Comparison of ENCODE assay signal across 11 cellular contexts in genomic region chr17:66548659-66549311, GRCh38.
DNase-seq lines count a peak whose midpoint lies in the region; ATAC-seq, FAIRE-seq and TF ChIP-seq lines count a peak whose summit lies in the region.
"Had no signal": no experiment of that assay in that cellular context is flagged by ENCODE, and none has a peak within 500 bp of the region (broad histone marks: within the 10 kb centered on the region; RNA-seq: fewer than 3 reads in every experiment).

No MANE protein-coding gene starts in this region.

- 88% methylated on average over 14 of the region's 14 CpGs for WGBS in A549 (ENCODE audit: missing lambda C conversion rate)
- 91 to 92% methylated on average over 12 to 14 of the region's 14 CpGs for WGBS in GM23248 (ENCODE audit: low coverage in 1 of 2, low lambda C conversion rate in 2 of 2, missing lambda C conversion rate in 2 of 2), 2 experiments

- no peak overlapping the region for H2AFZ ChIP-seq in GM23248
- H2AFZ ChIP-seq in MM.1S (ENCODE audit: low read length), result no peak overlapping the region

- TF ChIP-seq RAD21 in A549 (conservative IDR thresholded peaks at IDR 0.05 in 1 of 2, IDR thresholded peaks at IDR 0.05 in 1 of 2), result no peak

- H3K27ac Mint-ChIP-seq in activated CD4-positive, alpha-beta memory T cell treated with anti-CD3 and anti-CD28 coated beads for 36 hours, result peak overlapping the region; percentile 88

- H3K4me3 ChIP-seq in A549 (no peak overlapping the region), GM23248 (no peak overlapping the region), MM.1S (ENCODE audit: low read length) (no peak overlapping the region)

- intact Hi-C loops in activated CD4-positive, alpha-beta memory T cell treated with anti-CD3 and anti-CD28 coated beads for 36 hours (cut with micrococcal nuclease), result loop anchor here (2.0 to 10.0 kb wide), 3 partner anchors 18 to 236 kb away; no protein-coding TSS in a partner anchor

- no peaks in the 10 kb centered on the region for H3K27me3 Mint-ChIP-seq in activated CD4-positive, alpha-beta memory T cell treated with anti-CD3 and anti-CD28 coated beads for 36 hours

- H3K9me3 ChIP-seq in A549 (peaks cover 10% of the 10 kb centered on the region; the same call in 1 of the 3 replicates), GM23248 (ENCODE audit: low read depth) (no peaks in the 10 kb centered on the region), MM.1S (replicated peaks; ENCODE audit: insufficient read depth, low read length) (no peaks in the 10 kb centered on the region)

- DNase-seq in A549 (ENCODE audit: low read depth in 1 of 2, low spot score in 1 of 2) (no peak), GM23248 (peak; percentile 34), iris pigment epithelial cell (ENCODE audit: low read depth) (peak; percentile 71), hippocampal formation (lab: John Stamatoyannopoulos, UW) (no peak), MM.1S (no peak), NCI-H2171 treated with DMSO at 0.1 percent for 48 hours (lab: John Stamatoyannopoulos, UW) (no peak)
- no peak for DNase-seq in activated CD4-positive, alpha-beta memory T cell treated with anti-CD3 and anti-CD28 coated beads for 36 hours
- DNase-seq: C1 segment of cervical spinal cord, cerebellar nuclear complex had no signal

- TF ChIP-seq EP300 in A549 (IDR thresholded peaks at IDR 0.05), result no peak

- H3K4me1 Mint-ChIP-seq in activated CD4-positive, alpha-beta memory T cell treated with anti-CD3 and anti-CD28 coated beads for 36 hours (ENCODE audit: low read depth), result peaks cover 59% of the 10 kb centered on the region

- H4K20me1 ChIP-seq in GM23248 (ENCODE audit: insufficient read depth), result no peaks in the 10 kb centered on the region
- no peaks in the 10 kb centered on the region for H4K20me1 ChIP-seq in MM.1S (ENCODE audit: insufficient read depth, low read length)

- peak overlapping the region; percentile 61 to 83 for H3K27ac ChIP-seq in A549
- peak overlapping the region; percentile 83 for H3K27ac ChIP-seq in GM23248
- H3K27ac ChIP-seq in MM.1S (ENCODE audit: low read length), result no peak overlapping the region

- H3K36me3 Mint-ChIP-seq in activated CD4-positive, alpha-beta memory T cell treated with anti-CD3 and anti-CD28 coated beads for 36 hours, result peaks cover 24% of the 10 kb centered on the region

- POLR2A ChIA-PET in A549 (lab: Yijun Ruan, JAX), result interaction anchor here (0.6 to 1.1 kb wide), 2 partner anchors 9 to 247 kb away, joined by 3 to 4 read pairs; no protein-coding TSS in a partner anchor
- POLR2A ChIA-PET in activated CD4-positive, alpha-beta memory T cell treated with anti-CD3 and anti-CD28 coated beads for 36 hours (lab: Charles Lee), result interaction anchor here (0.6 to 1.4 kb wide), 5 partner anchors 8 to 128 kb away, joined by 3 to 4 read pairs (median 3); no protein-coding TSS in a partner anchor

- no peak for FAIRE-seq in A549 (lab: Jason Lieb, UNC)
- FAIRE-seq: keratinocyte had no signal

- no peak for TF ChIP-seq CTCF in A549 (IDR thresholded peaks at IDR 0.05)
- TF ChIP-seq CTCF in MM.1S (IDR thresholded peaks at IDR 0.05; ENCODE audit: low read length), result no peak

- no peaks in the 10 kb centered on the region for H3K27me3 ChIP-seq in GM23248 (replicated peaks; ENCODE audit: insufficient read depth)
- no peaks in the 10 kb centered on the region for H3K27me3 ChIP-seq in MM.1S (replicated peaks; ENCODE audit: insufficient read depth, low read length)

- no peak for TF ChIP-seq POLR2A in A549 (IDR thresholded peaks at IDR 0.05; ENCODE audit: low read length)

- no peaks in the 10 kb centered on the region for H3K9me2 ChIP-seq in GM23248 (ENCODE audit: insufficient read depth)
- H3K9me2 ChIP-seq in MM.1S (replicated peaks; ENCODE audit: insufficient read depth, low read length), result no peaks in the 10 kb centered on the region

- in situ Hi-C loops in GM23248 (cut with MboI), result no loop called here

- no peak overlapping the region for H3K4me3 Mint-ChIP-seq in activated CD4-positive, alpha-beta memory T cell treated with anti-CD3 and anti-CD28 coated beads for 36 hours

- peaks cover 69% of the 10 kb centered on the region for H3K79me2 ChIP-seq in GM23248 (ENCODE audit: insufficient read depth)
- no peaks in the 10 kb centered on the region for H3K79me2 ChIP-seq in MM.1S (ENCODE audit: low read length)

- peak overlapping the region; percentile 51 for H3K9ac ChIP-seq in GM23248
- no peak overlapping the region for H3K9ac ChIP-seq in MM.1S (ENCODE audit: low read length)

- ATAC-seq in A549 (peak in 1 of 2 experiments; percentile 32; a peak in 3 of 6 replicates), HG03025 (IDR thresholded peaks at IDR 0.05; ENCODE audit: low FRiP score, unreplicated experiment) (no peak)

- H3F3A ChIP-seq in GM23248 (ENCODE audit: insufficient read depth) (peaks cover 61% of the 10 kb centered on the region), MM.1S (ENCODE audit: insufficient read depth, low read length) (no peaks in the 10 kb centered on the region)

- H3K4me2 ChIP-seq in A549 (peak overlapping the region; percentile 74), GM23248 (ENCODE audit: unreplicated experiment) (peak overlapping the region; percentile 70), MM.1S (ENCODE audit: low read depth, low read length) (no peak overlapping the region)

- CTCF ChIA-PET in A549 (lab: Yijun Ruan, JAX), result interaction anchor here (0.6 to 1.9 kb wide), 10 partner anchors 10 to 294 kb away, joined by 3 to 8 read pairs (median 4); no protein-coding TSS in a partner anchor
- CTCF ChIA-PET in activated CD4-positive, alpha-beta memory T cell treated with anti-CD3 and anti-CD28 coated beads for 36 hours (lab: Charles Lee), result interaction anchor here (0.7 to 2.2 kb wide), 5 partner anchors 18 to 348 kb away, joined by 3 to 7 read pairs (median 3); no protein-coding TSS in a partner anchor

- H3K4me1 ChIP-seq in A549 (peaks cover 64% of the 10 kb centered on the region), GM23248 (ENCODE audit: insufficient read depth) (peaks cover 56% of the 10 kb centered on the region), MM.1S (ENCODE audit: low read length) (no peaks in the 10 kb centered on the region)

- H3K9me3 Mint-ChIP-seq in activated CD4-positive, alpha-beta memory T cell treated with anti-CD3 and anti-CD28 coated beads for 36 hours, result peaks cover 12% of the 10 kb centered on the region

- H3K36me3 ChIP-seq in GM23248 (ENCODE audit: low read depth) (no peaks in the 10 kb centered on the region), MM.1S (replicated peaks; ENCODE audit: insufficient read depth, low read length) (no peaks in the 10 kb centered on the region)

TF ChIP-seq in A549, 52 proteins besides CTCF, POLR2A, EP300 and RAD21:
- TF ChIP-seq CEBPB (IDR thresholded peaks at IDR 0.05) (peak; percentile 46 to 88; a peak in 3 of 4 replicates), KDM1A (IDR thresholded peaks at IDR 0.05; ENCODE audit: low read depth) (no peak), BHLHE40 (IDR thresholded peaks at IDR 0.05; ENCODE audit: low read depth, low read length) (no peak), MAX (IDR thresholded peaks at IDR 0.05) (0 out of 2 replicates have a peak, but pooled peaks have one; percentile 8), RARB (CRISPR knock-in tag; IDR thresholded peaks at IDR 0.05) (no peak), CBX2 (IDR thresholded peaks at IDR 0.05; ENCODE audit: borderline replicate concordance, low read depth) (no peak), CBX8 (IDR thresholded peaks at IDR 0.05) (no peak)
- TF ChIP-seq, protein P1, sequence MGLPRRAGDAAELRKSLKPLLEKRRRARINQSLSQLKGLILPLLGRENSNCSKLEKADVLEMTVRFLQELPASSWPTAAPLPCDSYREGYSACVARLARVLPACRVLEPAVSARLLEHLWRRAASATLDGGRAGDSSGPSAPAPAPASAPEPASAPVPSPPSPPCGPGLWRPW (IDR thresholded peaks at IDR 0.05), result no peak

Comparison
In these comparisons a context has a peak if more than half of its experiments do, and no peak if none do; other contexts are left out.
1. DNase-seq: peak in GM23248 (single experiment) and iris pigment epithelial cell (single experiment); none in A549 (0 of 2), activated CD4-positive, alpha-beta memory T cell treated with anti-CD3 and anti-CD28 coated beads for 36 hours (single experiment), hippocampal formation (0 of 2), MM.1S (single experiment) and NCI-H2171 treated with DMSO at 0.1 percent for 48 hours (single experiment).